In the genomic region with DNA sequence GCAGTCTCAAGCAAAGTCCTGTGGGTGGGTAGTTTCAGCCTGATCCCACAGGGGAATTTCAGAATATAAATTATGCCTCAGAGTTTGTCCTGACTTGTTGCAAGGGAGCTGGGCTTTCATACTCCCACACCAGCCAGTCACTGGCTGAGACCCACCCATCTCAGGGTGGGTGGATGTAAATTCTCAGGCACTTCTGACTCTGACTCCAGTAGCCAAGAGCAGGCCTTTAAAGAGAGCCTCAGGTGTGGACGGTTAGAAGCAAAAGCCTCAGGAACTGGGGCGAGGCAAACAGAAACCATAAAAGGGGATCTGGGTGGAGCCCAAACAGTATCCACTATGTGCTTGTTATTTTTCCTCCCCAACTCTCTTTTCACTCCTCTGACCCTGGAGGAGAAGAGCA, we compare ENCODE assay signal across 11 cellular contexts. TPM values are rescaled to one million over a fixed set of nuclear protein-coding genes. Genes with fewer than 3 reads are reported as not detected.
DNase-seq lines count a peak whose midpoint lies in the region; ATAC-seq and TF ChIP-seq lines count a peak whose summit lies in the region.
"Had no signal": no experiment of that assay in that cellular context is flagged by ENCODE, and none has a peak within 500 bp of the region (broad histone marks: within the 10 kb centered on the region; RNA-seq: fewer than 3 reads in every experiment).

No MANE protein-coding gene starts in this region.

- H3K4me1 ChIP-seq in PC-3 (ENCODE audit: insufficient read depth, low read length) (no peaks in the 10 kb centered on the region), right atrium auricular region (peaks cover 0 to 4% of the 10 kb centered on the region in 2 donors)
- H3K4me1 ChIP-seq: Caco-2 had no signal

- ATAC-seq in GM18907 (IDR thresholded peaks at IDR 0.05; ENCODE audit: unreplicated experiment) (peak; percentile 72), HG02763 (IDR thresholded peaks at IDR 0.05; ENCODE audit: unreplicated experiment) (peak; percentile 74), T-helper 17 cell (no peak), PC-3 (no peak)

- H3K36me3 Mint-ChIP-seq in T-helper 17 cell (ENCODE audit: low read depth) (peaks cover 5% of the 10 kb centered on the region), Calu3 (ENCODE audit: insufficient read depth, unreplicated experiment) (no peaks in the 10 kb centered on the region)

- no peaks in the 10 kb centered on the region for H3K27me3 ChIP-seq in PC-3 (ENCODE audit: low read length)
- no peaks in the 10 kb centered on the region for H3K27me3 ChIP-seq in right atrium auricular region

- no peak overlapping the region for H3K4me2 ChIP-seq in PC-3 (ENCODE audit: low read length)

- BruUV-seq in PC-3 (replicated peaks; lab: Mats Ljungman, UMichigan) = no TSS peak
- BruUV-seq in Calu3 (replicated peaks; lab: Mats Ljungman, UMichigan) = no TSS peak

- peak overlapping the region; percentile 6 for H3K27ac Mint-ChIP-seq in T-helper 17 cell
- no peak overlapping the region for H3K27ac Mint-ChIP-seq in Calu3 (ENCODE audit: unreplicated experiment)

- no peak overlapping the region for H3K9ac ChIP-seq in PC-3 (ENCODE audit: low read length)

- intact Hi-C loops in PC-3 (cut with micrococcal nuclease) (no loop called here), Calu3 (cut with micrococcal nuclease; ENCODE audit: unreplicated experiment) (no loop called here)

- POLR2A ChIA-PET in GM10248 (lab: Yijun Ruan, JAX) (no interaction called here), PC-3 (lab: Charles Lee; ENCODE audit: unreplicated experiment) (no interaction called here)

- H3K4me3 Mint-ChIP-seq in T-helper 17 cell (no peak overlapping the region), Calu3 (ENCODE audit: low read depth, unreplicated experiment) (no peak overlapping the region)

- H3K4me3 ChIP-seq in PC-3 (ENCODE audit: low read length) = no peak overlapping the region
- H3K4me3 ChIP-seq in right atrium auricular region = no peak overlapping the region

- peaks cover 6% of the 10 kb centered on the region for H3K9me3 Mint-ChIP-seq in Calu3 (ENCODE audit: low read depth, unreplicated experiment)

- H3K9me3 ChIP-seq in T-helper 17 cell (ENCODE audit: control insufficient read depth, low read length, poor library complexity, severe bottlenecking) (no peaks in the 10 kb centered on the region), PC-3 (ENCODE audit: low read length) (no peaks in the 10 kb centered on the region), right atrium auricular region (no peaks in the 10 kb centered on the region)

- H3K27ac ChIP-seq in PC-3 (ENCODE audit: low read length) (no peak overlapping the region), right atrium auricular region (no peak overlapping the region)

- H3K36me3 ChIP-seq in PC-3 (ENCODE audit: low read depth, low read length) (no peaks in the 10 kb centered on the region), right atrium auricular region (no peaks in the 10 kb centered on the region)

- H3K79me2 ChIP-seq in PC-3 (ENCODE audit: low read length) = no peaks in the 10 kb centered on the region

- no peak for TF ChIP-seq CTCF in GM10248 (IDR thresholded peaks at IDR 0.05; ENCODE audit: control extremely low read depth, extremely low read depth, low read depth, missing control alignments)
- TF ChIP-seq CTCF in PC-3 (conservative IDR thresholded peaks at IDR 0.05; ENCODE audit: low read depth, low read length) = no peak
- no peak for TF ChIP-seq CTCF in Calu3 (IDR thresholded peaks at IDR 0.05; ENCODE audit: unreplicated experiment)
- no peak for TF ChIP-seq CTCF in right atrium auricular region (IDR thresholded peaks at IDR 0.05)

- H2AFZ ChIP-seq in PC-3 (ENCODE audit: low read length) = no peak overlapping the region

- DNase-seq in GM10248 (ENCODE audit: extremely low spot score) = peak; percentile 74
- DNase-seq in T-helper 17 cell = no peak
- DNase-seq in NCI-H1105 treated with DMSO at 0.1 percent for 48 hours (lab: John Stamatoyannopoulos, UW) = no peak
- no peak for DNase-seq in PC-3
- DNase-seq in Calu3 = no peak
- no peak for DNase-seq in right atrium auricular region (ENCODE audit: low spot score)
- DNase-seq: Caco-2, NCI-H226, T-helper 1 cell had no signal

- H3K9me2 ChIP-seq in PC-3 (replicated peaks; ENCODE audit: low read length) = no peaks in the 10 kb centered on the region

- H4K20me1 ChIP-seq in PC-3 (ENCODE audit: low read length) = no peaks in the 10 kb centered on the region

- H3K27me3 Mint-ChIP-seq in T-helper 17 cell = no peaks in the 10 kb centered on the region
- H3K27me3 Mint-ChIP-seq in Calu3 (ENCODE audit: unreplicated experiment) = peaks cover 16% of the 10 kb centered on the region

- no peaks in the 10 kb centered on the region for H3F3A ChIP-seq in PC-3 (ENCODE audit: low read length, unreplicated experiment)

- H3K4me1 Mint-ChIP-seq in T-helper 17 cell = peaks cover 16% of the 10 kb centered on the region
- H3K4me1 Mint-ChIP-seq in Calu3 (ENCODE audit: low read depth, unreplicated experiment) = peaks cover 4% of the 10 kb centered on the region

- CTCF ChIA-PET in GM10248 (lab: Yijun Ruan, JAX) = interaction anchor here (1.3 to 2.1 kb wide), 4 partner anchors 20 to 127 kb away, joined by 3 to 8 read pairs (median 6); partner anchors contain the start of gene FBXW11
- CTCF ChIA-PET in PC-3 (lab: Charles Lee) = no interaction called here
- CTCF ChIA-PET in Calu3 (lab: Charles Lee) = no interaction called here

RNA-seq across cellular contexts. Expression of gene FBXW11, which starts 28.6 kb away (rescaled TPM):
- total RNA-seq in T-helper 17 cell (10 to 100 TPM; 28.3 to 30.1 TPM), PC-3 (2014; rRNA removed) (62.8 and 69.2 TPM in 2 replicates), Calu3 (2022) (63.3 and 66.4 TPM in 2 replicates), right atrium auricular region (10 to 100 TPM; 76.3 to 81.7 TPM)

Comparison
In these comparisons a context has a peak if more than half of its experiments do, and no peak if none do; other contexts are left out.
1. ATAC-seq: peak in GM18907 (single experiment) and HG02763 (single experiment); none in T-helper 17 cell (single experiment) and PC-3 (single experiment).